In the genomic region with DNA sequence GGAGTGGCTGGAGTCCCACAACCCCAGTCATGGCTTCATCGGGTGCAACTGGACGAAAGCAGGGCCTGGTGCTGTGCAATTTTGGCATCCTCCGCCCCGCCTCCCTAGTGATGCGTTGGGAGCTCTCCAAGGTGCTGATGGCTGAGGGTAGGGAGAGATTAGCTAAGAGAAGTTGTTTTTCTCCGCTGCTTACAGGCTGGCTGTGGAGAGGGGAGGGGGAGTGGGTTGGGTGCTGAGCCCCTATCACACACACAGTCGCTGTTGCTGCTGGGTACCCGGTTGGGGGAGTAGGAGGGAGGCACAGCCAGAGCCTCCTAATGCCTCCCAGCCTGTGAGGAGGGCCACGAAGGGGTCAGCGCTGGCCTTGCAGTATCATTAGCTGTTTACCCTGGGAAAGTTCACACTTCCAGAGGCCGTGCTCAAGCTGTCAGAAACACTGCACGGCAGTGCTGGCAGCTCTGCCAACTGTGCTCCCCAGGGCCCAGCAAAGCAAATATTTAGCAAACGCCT, we compare ENCODE assay signal across 9 cellular contexts.
A peak's percentile ranks its signal among the peaks of the same experiment; 100 is the strongest.
DNase-seq lines count a peak whose midpoint lies in the region; ATAC-seq and TF ChIP-seq lines count a peak whose summit lies in the region.
"Had no signal": no experiment of that assay in that cellular context is flagged by ENCODE, and none has a peak within 500 bp of the region (broad histone marks: within the 10 kb centered on the region; RNA-seq: fewer than 3 reads in every experiment).

No MANE protein-coding gene starts in this region.

- CTCF ChIA-PET in RWPE1 (lab: Yijun Ruan, JAX), result no interaction called here

- POLR2A ChIA-PET in RWPE1 (lab: Yijun Ruan, JAX; ENCODE audit: low non-redundant PET), result no interaction called here

- TF ChIP-seq CTCF in AG10803 (conservative IDR thresholded peaks at IDR 0.05; ENCODE audit: low read length) (no peak), GM20000 (IDR thresholded peaks at IDR 0.05; ENCODE audit: extremely low read depth, missing control alignments) (no peak), RWPE1 (conservative IDR thresholded peaks at IDR 0.05; ENCODE audit: low read depth) (no peak), choroid plexus epithelial cell (conservative IDR thresholded peaks at IDR 0.05; ENCODE audit: low read depth, low read length) (no peak)

- no peaks in the 10 kb centered on the region for H3K36me3 Mint-ChIP-seq in memory B cell
- H3K36me3 Mint-ChIP-seq: natural killer cell had no signal

- H3K4me3 Mint-ChIP-seq in memory B cell, result no peak overlapping the region
- H3K4me3 Mint-ChIP-seq: natural killer cell had no signal

- peaks cover 16% of the 10 kb centered on the region for H3K27me3 Mint-ChIP-seq in memory B cell

- no peaks in the 10 kb centered on the region for H3K4me1 Mint-ChIP-seq in memory B cell
- H3K4me1 Mint-ChIP-seq: natural killer cell had no signal

- H3K27ac ChIP-seq in RWPE1, result no peak overlapping the region

- peak; percentile 10 for DNase-seq in AG10803 (ENCODE audit: low read depth)
- DNase-seq in GM20000 (ENCODE audit: low spot score), result peak; percentile 45
- DNase-seq in RWPE1 (ENCODE audit: low spot score), result peak; percentile 63
- peak; percentile 9 for DNase-seq in choroid plexus epithelial cell (ENCODE audit: low read depth)
- DNase-seq in memory B cell (ENCODE audit: low spot score in 2 of 2), result peak; percentile 20 to 30
- DNase-seq: natural killer cell had no signal

- H3K27ac Mint-ChIP-seq in memory B cell, result no peak overlapping the region
- H3K27ac Mint-ChIP-seq: natural killer cell had no signal

- no peaks in the 10 kb centered on the region for H3K9me3 Mint-ChIP-seq in memory B cell
- H3K9me3 Mint-ChIP-seq: natural killer cell had no signal

- H3K4me3 ChIP-seq in AG10803 (ENCODE audit: low read length) (no peak overlapping the region), choroid plexus epithelial cell (ENCODE audit: low read depth, low read length) (no peak overlapping the region)

- ATAC-seq in memory B cell (ENCODE audit: low read depth), result no peak
- ATAC-seq in HG02588 (IDR thresholded peaks at IDR 0.05; ENCODE audit: unreplicated experiment), result no peak
- no peak for ATAC-seq in HG02884 (IDR thresholded peaks at IDR 0.05; ENCODE audit: unreplicated experiment)
- ATAC-seq in HG02571 (IDR thresholded peaks at IDR 0.05; ENCODE audit: unreplicated experiment), result no peak

Comparison
In these comparisons a context has a peak if more than half of its experiments do, and no peak if none do; other contexts are left out.
1. DNase-seq: peak in every context shown above with its lines; median percentile 63 in RWPE1; 45 in GM20000; 25 in memory B cell; 10 in AG10803; 9 in choroid plexus epithelial cell.